In genomic region chr14:59283380-59283779, GRCh38 we compare ENCODE assay signal across 18 cellular contexts.
DNase-seq lines count a peak whose midpoint lies in the region; ATAC-seq and TF ChIP-seq lines count a peak whose summit lies in the region.
"Had no signal": no experiment of that assay in that cellular context is flagged by ENCODE, and none has a peak within 500 bp of the region (broad histone marks: within the 10 kb centered on the region; RNA-seq: fewer than 3 reads in every experiment).

No MANE protein-coding gene starts in this region.

- POLR2A ChIA-PET in Caco-2 (lab: Charles Lee) = no interaction called here

- no peak for TF ChIP-seq CTCF in AG10803 (conservative IDR thresholded peaks at IDR 0.05; ENCODE audit: low read length)
- TF ChIP-seq CTCF in body of pancreas (IDR thresholded peaks at IDR 0.05) = no peak
- TF ChIP-seq CTCF in Caco-2 (IDR thresholded peaks at IDR 0.05; ENCODE audit: insufficient read depth in 1 of 2, low read depth in 1 of 2, low read length in 1 of 2, severe bottlenecking in 1 of 2, unreplicated experiment in 1 of 2) = no peak
- no peak for TF ChIP-seq CTCF in MM.1S (IDR thresholded peaks at IDR 0.05; ENCODE audit: low read length)

- H3K9ac ChIP-seq in MM.1S (ENCODE audit: low read length) = no peak overlapping the region

- no peaks in the 10 kb centered on the region for H3K9me2 ChIP-seq in MM.1S (replicated peaks; ENCODE audit: insufficient read depth, low read length)

- H3K4me1 ChIP-seq in body of pancreas (no peaks in the 10 kb centered on the region), Caco-2 (peaks cover 7% of the 10 kb centered on the region; the same call in 1 of the 2 replicates), MM.1S (ENCODE audit: low read length) (no peaks in the 10 kb centered on the region)

- no peaks in the 10 kb centered on the region for H3K9me3 Mint-ChIP-seq in Caco-2 (ENCODE audit: unreplicated experiment)

- no peak overlapping the region for H3K27ac Mint-ChIP-seq in Caco-2 (ENCODE audit: unreplicated experiment)
- H3K27ac Mint-ChIP-seq: effector memory CD8-positive, alpha-beta T cell; stimulated activated memory B cell treated with anti-CD40 and anti-IgM and Interleukin-4, amounts not matched to agents 10 μg/mL and 1 μg/mL and 100 μg/mL, for 72 hours; T-helper 1 cell treated with Interleukin-12 subunit alpha and Interleukin-12 subunit beta and Interleukin-4 antibody, amounts not matched to agents 30 μg/mL and 1 μg/mL, for 36 hours had no signal

- no peak for TF ChIP-seq POLR2A in body of pancreas (IDR thresholded peaks at IDR 0.05)

- H3K27me3 Mint-ChIP-seq in Caco-2 (ENCODE audit: insufficient read depth, unreplicated experiment) = no peaks in the 10 kb centered on the region
- H3K27me3 Mint-ChIP-seq: effector memory CD8-positive, alpha-beta T cell; stimulated activated memory B cell treated with anti-CD40 and anti-IgM and Interleukin-4, amounts not matched to agents 10 μg/mL and 1 μg/mL and 100 μg/mL, for 72 hours had no signal

- no peaks in the 10 kb centered on the region for H4K20me1 ChIP-seq in MM.1S (ENCODE audit: insufficient read depth, low read length)

- H3K4me2 ChIP-seq in MM.1S (ENCODE audit: low read depth, low read length) = no peak overlapping the region

- H3K36me3 ChIP-seq in body of pancreas (replicated peaks in 1 of 2; ENCODE audit: insufficient read depth in 1 of 2, low read depth in 2 of 2) (no peaks in the 10 kb centered on the region), Caco-2 (ENCODE audit: control insufficient read depth, insufficient read depth, low read length) (no peaks in the 10 kb centered on the region), MM.1S (replicated peaks; ENCODE audit: insufficient read depth, low read length) (no peaks in the 10 kb centered on the region)
- H3K36me3 ChIP-seq: neutrophil, upper lobe of left lung had no signal

- H3K4me1 Mint-ChIP-seq in Caco-2 (ENCODE audit: low read depth, unreplicated experiment) = peaks cover 10% of the 10 kb centered on the region

- DNase-seq in AG10803 (ENCODE audit: low read depth) (peak; percentile 92), LHCN-M2 (ENCODE audit: low read depth) (peak; percentile 60), body of pancreas (no peak), kidney tubule cell (ENCODE audit: low spot score) (peak; percentile 58), Caco-2 (no peak), MM.1S (no peak)
- DNase-seq: activated CD4-positive, CD25-positive, alpha-beta regulatory T cell treated with anti-CD3 and anti-CD28 coated beads, Interleukin-2, amount 50 U/mL, for 72 hours; activated naive CD4-positive, alpha-beta T cell treated with anti-CD3 and anti-CD28 coated beads, Interleukin-2, amount 50 U/mL, for 16 hours; caudate nucleus; effector memory CD8-positive, alpha-beta T cell; NCI-H1694; NCI-H82; upper lobe of left lung had no signal

- H3K4me3 ChIP-seq in AG10803 (ENCODE audit: low read length) (no peak overlapping the region), body of pancreas (no peak overlapping the region), Caco-2 (ENCODE audit: low read depth, low read length) (no peak overlapping the region), MM.1S (ENCODE audit: low read length) (no peak overlapping the region)
- H3K4me3 ChIP-seq: upper lobe of left lung had no signal

- peak; percentile 64 for ATAC-seq in body of pancreas
- no peak for ATAC-seq in HG03439 (IDR thresholded peaks at IDR 0.05; ENCODE audit: unreplicated experiment)
- no peak for ATAC-seq in HG02981 (IDR thresholded peaks at IDR 0.05; ENCODE audit: unreplicated experiment)
- ATAC-seq: effector memory CD8-positive, alpha-beta T cell; stimulated activated memory B cell treated with anti-CD40 and anti-IgM and Interleukin-4, amounts not matched to agents 10 μg/mL and 1 μg/mL and 100 μg/mL, for 72 hours had no signal

- no TSS peak for BruUV-seq in Caco-2 (replicated peaks; lab: Mats Ljungman, UMichigan)

- no peak overlapping the region for H3K4me3 Mint-ChIP-seq in Caco-2 (ENCODE audit: unreplicated experiment)
- H3K4me3 Mint-ChIP-seq: effector memory CD8-positive, alpha-beta T cell; stimulated activated memory B cell treated with anti-CD40 and anti-IgM and Interleukin-4, amounts not matched to agents 10 μg/mL and 1 μg/mL and 100 μg/mL, for 72 hours; T-helper 1 cell treated with Interleukin-12 subunit alpha and Interleukin-12 subunit beta and Interleukin-4 antibody, amounts not matched to agents 30 μg/mL and 1 μg/mL, for 36 hours had no signal

- no peaks in the 10 kb centered on the region for H3K79me2 ChIP-seq in MM.1S (ENCODE audit: low read length)

- peaks cover 6% of the 10 kb centered on the region for H3K36me3 Mint-ChIP-seq in Caco-2 (ENCODE audit: insufficient read depth, unreplicated experiment)

- H3K9me3 ChIP-seq in body of pancreas (no peaks in the 10 kb centered on the region), Caco-2 (no peaks in the 10 kb centered on the region), MM.1S (replicated peaks; ENCODE audit: insufficient read depth, low read length) (no peaks in the 10 kb centered on the region)
- H3K9me3 ChIP-seq: neutrophil, upper lobe of left lung had no signal

- H2AFZ ChIP-seq in MM.1S (ENCODE audit: low read length) = no peak overlapping the region

- H3K27me3 ChIP-seq in body of pancreas = no peaks in the 10 kb centered on the region
- no peaks in the 10 kb centered on the region for H3K27me3 ChIP-seq in Caco-2 (replicated peaks; ENCODE audit: control insufficient read depth, insufficient read depth, low read length)
- H3K27me3 ChIP-seq in MM.1S (replicated peaks; ENCODE audit: insufficient read depth, low read length) = no peaks in the 10 kb centered on the region
- H3K27me3 ChIP-seq: neutrophil, upper lobe of left lung had no signal

- H3K27ac ChIP-seq in body of pancreas (no peak overlapping the region), MM.1S (ENCODE audit: low read length) (no peak overlapping the region)
- H3K27ac ChIP-seq: neutrophil, upper lobe of left lung had no signal

- CTCF ChIA-PET in Caco-2 (lab: Charles Lee) = no interaction called here

- no peaks in the 10 kb centered on the region for H3F3A ChIP-seq in MM.1S (ENCODE audit: insufficient read depth, low read length)

- intact Hi-C loops in body of pancreas (cut with DNase I) (no loop called here), Caco-2 (cut with micrococcal nuclease; ENCODE audit: unreplicated experiment) (no loop called here)

Comparison
In these comparisons a context has a peak if more than half of its experiments do, and no peak if none do; other contexts are left out.
1. DNase-seq: peak in AG10803 (single experiment), LHCN-M2 (single experiment) and kidney tubule cell (single experiment); none in body of pancreas (0 of 4), Caco-2 (0 of 2) and MM.1S (single experiment).